In genomic region chr12:108825205-108825950, GRCh38 we compare ENCODE assay signal across 2 cellular contexts.
A peak's percentile ranks its signal among the peaks of the same experiment; 100 is the strongest.
TF ChIP-seq lines count a peak whose summit lies in the region.

No MANE protein-coding gene starts in this region.

TF ChIP-seq in liver, 16 proteins besides CTCF, POLR2A, EP300 and RAD21:
- peak in 1 of 2 donors; percentile 12 for TF ChIP-seq HNF4A (conservative IDR thresholded peaks at IDR 0.05)
- no peak for TF ChIP-seq NR2F2 (IDR thresholded peaks at IDR 0.05)
- TF ChIP-seq JUND (IDR thresholded peaks at IDR 0.05), result peak in 1 of 2 donors; percentile 14

TF ChIP-seq in HepG2, 621 proteins besides CTCF, POLR2A, EP300 and RAD21:
- TF ChIP-seq RBM22 (optimal IDR thresholded peaks at IDR 0.05; ENCODE audit: low read length) (no peak), U2AF2 (IDR thresholded peaks at IDR 0.05; ENCODE audit: low read depth, low read length) (no peak), CBX5 (CRISPR knock-in tag; IDR thresholded peaks at IDR 0.05; ENCODE audit: borderline replicate concordance) (no peak), SP2 (CRISPR knock-in tag; IDR thresholded peaks at IDR 0.05) (no peak), SMARCE1 (IDR thresholded peaks at IDR 0.05; ENCODE audit: borderline replicate concordance) (no peak), POLR2G (IDR thresholded peaks at IDR 0.05; ENCODE audit: low read depth, low read length) (no peak), ZNF850 (CRISPR knock-in tag; conservative IDR thresholded peaks at IDR 0.05) (no peak), NFE2L1 (CRISPR knock-in tag; IDR thresholded peaks at IDR 0.05; ENCODE audit: borderline replicate concordance) (no peak), GABPA (IDR thresholded peaks at IDR 0.05; ENCODE audit: low read depth, low read length) (no peak), GABPA (CRISPR knock-in tag; IDR thresholded peaks at IDR 0.05; ENCODE audit: low read depth) (no peak), KDM1A (CRISPR knock-in tag; IDR thresholded peaks at IDR 0.05) (no peak), ZNF589 (CRISPR knock-in tag; conservative IDR thresholded peaks at IDR 0.05) (no peak), MXI1 (IDR thresholded peaks at IDR 0.05; ENCODE audit: borderline replicate concordance, low read depth, low read length) (no peak), ZNF792 (CRISPR knock-in tag; IDR thresholded peaks at IDR 0.05) (no peak)
- TF ChIP-seq, protein P1, sequence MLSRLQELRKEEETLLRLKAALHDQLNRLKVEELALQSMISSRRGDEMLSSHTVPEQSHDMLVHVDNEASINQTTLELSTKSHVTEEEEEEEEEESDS (CRISPR knock-in tag; IDR thresholded peaks at IDR 0.05; ENCODE audit: borderline replicate concordance), result no peak
